8 cellular contexts compared by ENCODE assay signal in the genomic region with DNA sequence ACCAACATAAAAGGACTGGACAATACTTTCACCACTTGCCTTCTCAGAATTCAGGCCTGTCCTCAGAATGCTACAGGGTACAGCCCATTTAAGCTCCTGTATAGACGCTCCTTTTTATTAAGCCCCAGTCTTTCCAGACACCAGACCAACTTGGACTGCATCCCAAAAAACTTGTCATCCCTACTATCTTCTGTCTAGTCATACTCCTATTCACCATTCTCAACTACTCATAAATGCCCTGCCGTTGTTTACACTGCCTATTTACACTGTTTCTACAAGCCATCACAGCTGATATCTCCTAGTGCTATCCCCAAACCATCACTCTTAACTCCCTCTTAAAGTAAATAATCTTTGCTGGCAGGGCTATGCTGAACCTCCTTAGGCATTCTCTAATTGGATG.
DNase-seq lines count a peak whose midpoint lies in the region; TF ChIP-seq lines count a peak whose summit lies in the region.
"Not testable (repeated sequence)": the region's sequence is repeated elsewhere in the genome, so short reads cannot be mapped to it uniquely, and the experiment has no call there.

No MANE protein-coding gene starts in this region.

- TF ChIP-seq CTCF in VCaP (conservative IDR thresholded peaks at IDR 0.05); epithelial cell of esophagus (IDR thresholded peaks at IDR 0.05; ENCODE audit: insufficient read depth, low read depth, low read length, missing control alignments): not testable (repeated sequence)

- H3K4me2 ChIP-seq in GM23248 (ENCODE audit: unreplicated experiment) = not testable (repeated sequence)

- H2AFZ ChIP-seq in GM23248 = not testable (repeated sequence)

- H3F3A ChIP-seq in GM23248 (ENCODE audit: insufficient read depth) = not testable (repeated sequence)

- in situ Hi-C loops in GM23248 (cut with MboI) = not testable (repeated sequence)

- H3K36me3 ChIP-seq in GM23248 (ENCODE audit: low read depth); HUES6 (ENCODE audit: control insufficient read depth, insufficient read depth, low read length); iPS-20b (ENCODE audit: insufficient read depth, low read depth, low read length): not testable (repeated sequence)

- not testable (repeated sequence) for H3K4me3 ChIP-seq in GM23248; HUES6 (ENCODE audit: low read depth, low read length); epithelial cell of esophagus (ENCODE audit: low read length); iPS-20b (ENCODE audit: low read length)

- not testable (repeated sequence) for H3K9me2 ChIP-seq in GM23248 (ENCODE audit: insufficient read depth)

- H3K27ac ChIP-seq in GM23248 = not testable (repeated sequence)
- H3K27ac ChIP-seq in HUES6 (ENCODE audit: low read depth, low read length) (peak overlapping the region; percentile 92), VCaP (peak overlapping the region; percentile 30; the same call in 1 of the 2 replicates), iPS-20b (ENCODE audit: low read length) (peak overlapping the region; percentile 80)

- 31 to 37% methylated on average over 2 of the region's 2 CpGs for WGBS in GM23248 (ENCODE audit: low coverage in 1 of 2, low lambda C conversion rate in 2 of 2, missing lambda C conversion rate in 2 of 2), 2 experiments

- H4K20me1 ChIP-seq in GM23248 (ENCODE audit: insufficient read depth) = not testable (repeated sequence)

- not testable (repeated sequence) for H3K27me3 ChIP-seq in GM23248 (replicated peaks; ENCODE audit: insufficient read depth); HUES6 (ENCODE audit: control insufficient read depth, insufficient read depth, low read length); iPS-20b (ENCODE audit: insufficient read depth, low read length)

- not testable (repeated sequence) for H3K9me3 ChIP-seq in GM23248 (ENCODE audit: low read depth); HUES6 (ENCODE audit: control insufficient read depth, insufficient read depth, low read depth, low read length); iPS-20b (ENCODE audit: insufficient read depth, low read depth, low read length)

- DNase-seq in GM23248 = peak; percentile 29
- DNase-seq in NCI-H2029 (lab: John Stamatoyannopoulos, UW) = peak; percentile 16
- DNase-seq in NCI-H69 (lab: John Stamatoyannopoulos, UW) = peak; percentile 43
- peak; percentile 60 for DNase-seq in epithelial cell of esophagus (ENCODE audit: low read depth)
- peak; percentile 8 for DNase-seq in ureter (ENCODE audit: low spot score)

- not testable (repeated sequence) for H3K9ac ChIP-seq in GM23248
- H3K9ac ChIP-seq in HUES6 (ENCODE audit: low read length) (peak overlapping the region; percentile 83), iPS-20b (ENCODE audit: low read depth, low read length) (peak overlapping the region; percentile 47; the same call in 1 of the 2 replicates)

- not testable (repeated sequence) for H3K79me2 ChIP-seq in GM23248 (ENCODE audit: insufficient read depth)

- not testable (repeated sequence) for H3K4me1 ChIP-seq in GM23248 (ENCODE audit: insufficient read depth)
- H3K4me1 ChIP-seq in HUES6 (ENCODE audit: control insufficient read depth, insufficient read depth, low read length) (peaks cover 49% of the 10 kb centered on the region), iPS-20b (ENCODE audit: insufficient read depth, low read length) (peaks cover 35% of the 10 kb centered on the region)

Comparison
In these comparisons a context has a peak if more than half of its experiments do, and no peak if none do; other contexts are left out.
1. DNase-seq: peak in every context shown above with its lines; median percentile 60 in epithelial cell of esophagus; 43 in NCI-H69; 29 in GM23248; 16 in NCI-H2029; 8 in ureter.